ENCODE assay signal across 21 cellular contexts in the genomic region with DNA sequence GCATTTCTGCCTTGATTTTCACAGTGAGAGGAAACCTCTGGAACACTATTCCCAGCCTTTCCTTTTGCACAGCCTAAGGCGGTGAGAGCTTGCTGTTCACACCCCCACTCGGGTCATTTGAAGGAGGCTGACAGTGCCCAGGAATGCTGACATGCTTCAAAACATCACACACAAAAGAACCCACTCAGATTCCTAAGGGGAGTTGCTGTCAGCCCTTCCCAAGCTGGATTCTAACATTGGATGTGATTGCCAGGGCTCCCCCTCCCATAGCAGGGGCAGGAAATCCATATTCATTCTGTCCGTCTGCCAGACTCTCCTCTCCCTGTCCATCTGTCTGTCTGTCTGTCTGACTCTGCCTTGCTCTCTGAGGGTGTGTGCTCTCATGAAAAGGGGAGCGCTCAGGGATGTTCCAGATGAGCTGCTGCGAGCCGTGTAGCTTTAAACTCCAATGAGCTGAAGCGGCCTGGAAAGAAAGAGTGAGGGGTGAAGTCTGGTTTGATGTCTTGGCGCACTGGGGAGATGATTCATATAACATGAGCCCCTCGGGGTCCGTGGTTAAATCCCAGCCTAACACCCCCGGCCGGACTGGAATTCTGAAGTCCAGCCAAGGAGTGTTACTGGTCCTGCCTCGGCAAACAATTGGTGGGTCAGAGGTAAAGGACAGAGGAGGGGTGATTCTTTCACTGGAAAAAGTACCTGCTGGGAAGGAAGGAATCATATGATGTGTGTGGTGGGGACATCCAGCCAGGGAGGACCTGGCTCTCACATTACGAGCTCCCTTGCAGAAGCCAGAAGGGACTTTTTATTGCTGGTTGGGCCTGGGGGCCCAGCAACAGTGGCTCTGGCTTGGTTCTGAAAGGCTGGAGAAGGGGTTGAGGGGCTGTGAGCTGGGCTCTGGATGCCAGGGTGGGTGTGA.
DNase-seq lines count a peak whose midpoint lies in the region; ATAC-seq and TF ChIP-seq lines count a peak whose summit lies in the region.
"Had no signal": no experiment of that assay in that cellular context is flagged by ENCODE, and none has a peak within 500 bp of the region (broad histone marks: within the 10 kb centered on the region; RNA-seq: fewer than 3 reads in every experiment).

No MANE protein-coding gene starts in this region.

- in situ Hi-C loops in astrocyte of the cerebellum (cut with HindIII; ENCODE audit: low sequenced_read_pairs) = no loop called here

- TF ChIP-seq CTCF in AG04450 (IDR thresholded peaks at IDR 0.05; ENCODE audit: low read depth, low read length) (no peak), astrocyte of the cerebellum (IDR thresholded peaks at IDR 0.05; ENCODE audit: low read depth, low read length, missing control alignments) (no peak), omental fat pad (IDR thresholded peaks at IDR 0.05) (no peak), left lung (IDR thresholded peaks at IDR 0.05) (no peak)

- DNase-seq in AG04450 (ENCODE audit: low read depth, low spot score) (peak; percentile 34), astrocyte of the cerebellum (ENCODE audit: low read depth) (peak; percentile 88), glomerular visceral epithelial cell (ENCODE audit: extremely low spot score) (peak; percentile 77), omental fat pad (ENCODE audit: low spot score) (no peak), left lung (no peak), RPMI8226 (no peak)
- DNase-seq: activated CD4-positive, CD25-positive, alpha-beta regulatory T cell treated with anti-CD3 and anti-CD28 coated beads, Interleukin-2, amount 50 U/mL, for 72 hours; activated CD8-positive, alpha-beta memory T cell treated with anti-CD3 and anti-CD28 coated beads for 24 hours; activated T-cell treated with anti-CD3 and anti-CD28 coated beads, Interleukin-2, amount 50 U/mL, for 72 hours; C1 segment of cervical spinal cord; heart right ventricle; mucosa of descending colon; NCI-H1436; NCI-H2171; ovary; SJCRH30; small intestine; T-helper 2 cell had no signal

- H3K4me1 ChIP-seq in left lung = no peaks in the 10 kb centered on the region
- H3K4me1 ChIP-seq: suprapubic skin had no signal

- POLR2A ChIA-PET in AG04450 (lab: Yijun Ruan, JAX) = interaction anchor here (0.5 to 1.1 kb wide), 3 partner anchors 13 to 69 kb away, joined by 3 to 6 read pairs (median 4); no protein-coding TSS in a partner anchor

- H3K9me3 ChIP-seq in AG04450 (ENCODE audit: control insufficient read depth, insufficient read depth, low read length) = no peaks in the 10 kb centered on the region
- peaks cover 0 to 2% of the 10 kb centered on the region in 2 donors for H3K9me3 ChIP-seq in left lung
- H3K9me3 ChIP-seq: mucosa of descending colon, ovary, SJCRH30, suprapubic skin had no signal

- intact Hi-C loops in left lung (cut with DNase I) = no loop called here

- H3K4me3 ChIP-seq in AG04450 (ENCODE audit: low read depth, low read length) = no peak overlapping the region
- no peak overlapping the region for H3K4me3 ChIP-seq in astrocyte of the cerebellum (ENCODE audit: low read depth, low read length)
- no peak overlapping the region for H3K4me3 ChIP-seq in left lung
- H3K4me3 ChIP-seq: heart right ventricle, mucosa of descending colon, ovary, SJCRH30, suprapubic skin had no signal

- CTCF ChIA-PET in AG04450 (lab: Charles Lee) = interaction anchor here (1.5 kb wide), 1 partner anchor 30 kb away, joined by 4 read pairs; no protein-coding TSS in a partner anchor

- peak; percentile 48 for ATAC-seq in omental fat pad (ENCODE audit: low FRiP score)
- ATAC-seq in HG03342 (IDR thresholded peaks at IDR 0.05; ENCODE audit: unreplicated experiment) = no peak
- no peak for ATAC-seq in left lung
- ATAC-seq in GM21390 (IDR thresholded peaks at IDR 0.05; ENCODE audit: unreplicated experiment) = no peak
- ATAC-seq: activated T-cell treated with anti-CD3 and anti-CD28 coated beads, Interleukin-2, amount 50 U/mL, for 72 hours; mucosa of descending colon had no signal

- no peaks in the 10 kb centered on the region for H3K27me3 ChIP-seq in AG04450 (ENCODE audit: control insufficient read depth, insufficient read depth, low read length)
- H3K27me3 ChIP-seq in left lung = no peaks in the 10 kb centered on the region
- H3K27me3 ChIP-seq: heart right ventricle, ovary, SJCRH30, suprapubic skin had no signal

- H3K27ac ChIP-seq in AG04450 (ENCODE audit: low read depth, low read length) (peak overlapping the region; percentile 57), left lung (no peak overlapping the region)
- H3K27ac ChIP-seq: heart right ventricle, ovary, SJCRH30, suprapubic skin had no signal

- no peaks in the 10 kb centered on the region for H3K36me3 ChIP-seq in left lung
- H3K36me3 ChIP-seq: heart right ventricle, ovary, SJCRH30, suprapubic skin had no signal

Comparison
In these comparisons a context has a peak if more than half of its experiments do, and no peak if none do; other contexts are left out.
1. DNase-seq: peak in AG04450 (single experiment), astrocyte of the cerebellum (single experiment) and glomerular visceral epithelial cell (single experiment); none in omental fat pad (single experiment), left lung (0 of 2) and RPMI8226 (single experiment).